9 cellular contexts compared by ENCODE assay signal in genomic region chr13:113275387-113275786, GRCh38. TPM values are rescaled to one million over a fixed set of nuclear protein-coding genes. Genes with fewer than 3 reads are reported as not detected.
DNase-seq lines count a peak whose midpoint lies in the region; ATAC-seq, FAIRE-seq and TF ChIP-seq lines count a peak whose summit lies in the region.
"Had no signal": no experiment of that assay in that cellular context is flagged by ENCODE, and none has a peak within 500 bp of the region (broad histone marks: within the 10 kb centered on the region; RNA-seq: fewer than 3 reads in every experiment).

No MANE protein-coding gene starts in this region.

- FAIRE-seq in GM12891 (lab: Jason Lieb, UNC) = no peak

- H4K20me1 ChIP-seq in HCT116 (ENCODE audit: insufficient read depth) = no peaks in the 10 kb centered on the region

- in situ Hi-C loops in astrocyte of the cerebellum (cut with HindIII; ENCODE audit: low sequenced_read_pairs) = no loop called here

- no peaks in the 10 kb centered on the region for H3K79me2 ChIP-seq in HCT116 (ENCODE audit: insufficient read depth, low read length)

- RAD21 ChIA-PET in HCT116 (lab: Charles Lee; ENCODE audit: low non-redundant PET in 1 of 2, low total read pairs in 2 of 2, uncharacterized antibody in 2 of 2, unreplicated experiment in 2 of 2) = no interaction called here

- peak overlapping the region; percentile 45 for H2AFZ ChIP-seq in HCT116 (ENCODE audit: low read depth, low read length, poor library complexity, severe bottlenecking)

- ATAC-seq in HCT116 = peak; percentile 96
- ATAC-seq in stimulated activated naive CD8-positive, alpha-beta T cell treated with anti-CD3 and anti-CD28 coated beads, Interleukin-15, Interleukin-2, amounts not matched to agents 100 U/mL and 50 U/mL, for 24 hours = peak; percentile 78
- ATAC-seq in activated CD4-positive, CD25-positive, alpha-beta regulatory T cell treated with anti-CD3 and anti-CD28 coated beads, Interleukin-2, amount 50 U/mL, for 24 hours = no peak

- no TSS peak for BruUV-seq in HCT116 (replicated peaks; lab: Mats Ljungman, UMichigan)

- POLR2A ChIA-PET in HCT116 (lab: Charles Lee) = no interaction called here

- H3K9ac ChIP-seq in HCT116 (ENCODE audit: low read length) = no peak overlapping the region

- H3K4me1 ChIP-seq in HCT116 (ENCODE audit: control insufficient read depth in 1 of 2, insufficient read depth in 2 of 2, low read length in 2 of 2) = peaks cover 0 to 11% of the 10 kb centered on the region in 2 experiments; a peak in 2 of 4 replicates

- H3K27ac ChIP-seq in HCT116 (ENCODE audit: low read depth, low read length) = no peak overlapping the region
- H3K27ac ChIP-seq: SK-N-MC had no signal

- intact Hi-C loops in HCT116 (cut with micrococcal nuclease) = loop anchor here (1.0 to 2.0 kb wide), 3 partner anchors 97 to 174 kb away; no protein-coding TSS in a partner anchor

- peaks cover 0 to 7% of the 10 kb centered on the region in 2 experiments; a peak in 1 of 4 replicates for H3K9me3 ChIP-seq in HCT116 (ENCODE audit: control insufficient read depth in 1 of 2, insufficient read depth in 1 of 2, low read depth in 1 of 2, low read length in 2 of 2)

- TF ChIP-seq CTCF in HCT116 (IDR thresholded peaks at IDR 0.05 in 2 of 3, conservative IDR thresholded peaks at IDR 0.05 in 1 of 3; ENCODE audit: borderline replicate concordance in 1 of 3, insufficient read depth in 1 of 3, low read depth in 2 of 3, low read length in 2 of 3) (peak; percentile 66 to 81 (median 70); a peak in 5 of 6 replicates), astrocyte of the cerebellum (IDR thresholded peaks at IDR 0.05; ENCODE audit: low read depth, low read length, missing control alignments) (peak; percentile 71)

- H3K9me2 ChIP-seq in HCT116 (ENCODE audit: insufficient read depth) = no peaks in the 10 kb centered on the region

- TF ChIP-seq RAD21 in HCT116 (IDR thresholded peaks at IDR 0.05; ENCODE audit: low read depth) = peak; percentile 76

- DNase-seq in COLO829 (ENCODE audit: low spot score) (peak; percentile 58), HCT116 (ENCODE audit: low read depth, low spot score) (peak; percentile 59), OCI-M1 (lab: John Stamatoyannopoulos, UW) (peak; percentile 87), astrocyte of the cerebellum (ENCODE audit: low read depth) (peak; percentile 40), kidney glomerular epithelial cell (lab: John Stamatoyannopoulos, UW) (peak; percentile 69), GM12891 (ENCODE audit: insufficient read length, low spot score) (no peak)
- peak; percentile 32 for DNase-seq in stimulated activated naive CD8-positive, alpha-beta T cell treated with anti-CD3 and anti-CD28 coated beads, Interleukin-15, Interleukin-2, amounts not matched to agents 100 U/mL and 50 U/mL, for 24 hours

- H3K4me3 ChIP-seq in HCT116 (replicated peaks in 1 of 2; ENCODE audit: low read depth in 1 of 2, low read length in 2 of 2) (no peak overlapping the region), astrocyte of the cerebellum (ENCODE audit: low read depth, low read length) (no peak overlapping the region)
- H3K4me3 ChIP-seq: SK-N-MC had no signal

- peak overlapping the region; percentile 28; the same call in 1 of the 2 replicates for H3K4me2 ChIP-seq in HCT116 (ENCODE audit: low read length)

- no peak for TF ChIP-seq POLR2A in HCT116 (IDR thresholded peaks at IDR 0.05; ENCODE audit: borderline replicate concordance, extremely low read depth, insufficient read depth, insufficient read length)
- no peak for TF ChIP-seq POLR2A in GM12891 (IDR thresholded peaks at IDR 0.05; ENCODE audit: low read depth, low read length)

- CTCF ChIA-PET in HCT116 (lab: Charles Lee) = no interaction called here

- H3K27me3 ChIP-seq in HCT116 (ENCODE audit: insufficient read depth, low read length) = no peaks in the 10 kb centered on the region

- H3K36me3 ChIP-seq in HCT116 (ENCODE audit: control insufficient read depth in 1 of 2, insufficient read depth in 2 of 2, low read length in 2 of 2) = no peaks in the 10 kb centered on the region

TF ChIP-seq in HCT116, 20 proteins besides CTCF, POLR2A, EP300 and RAD21:
- TF ChIP-seq JUND (IDR thresholded peaks at IDR 0.05) (peak; percentile 53; the same call in 1 of the 2 replicates), ZBTB33 (IDR thresholded peaks at IDR 0.05; ENCODE audit: extremely low read depth, insufficient replicate concordance, low read length) (no peak), EGR1 (IDR thresholded peaks at IDR 0.05; ENCODE audit: low read depth) (no peak), CEBPB (IDR thresholded peaks at IDR 0.05; ENCODE audit: low read depth) (no peak), ATF3 (IDR thresholded peaks at IDR 0.05) (no peak), ELF1 (IDR thresholded peaks at IDR 0.05; ENCODE audit: borderline replicate concordance, low read depth) (no peak), YY1 (IDR thresholded peaks at IDR 0.05; ENCODE audit: extremely low read depth, insufficient replicate concordance, low read depth, low read length) (peak; percentile 58), FOSL1 (IDR thresholded peaks at IDR 0.05; ENCODE audit: low read depth) (peak; percentile 54), TCF7L2 (IDR thresholded peaks at IDR 0.05; ENCODE audit: borderline replicate concordance, extremely low read depth, insufficient read depth, insufficient read length) (peak; percentile 47), CBX3 (IDR thresholded peaks at IDR 0.05; ENCODE audit: low read depth) (no peak), EZH2 (IDR thresholded peaks at IDR 0.05) (no peak)

TF ChIP-seq in GM12891, 5 proteins besides CTCF, POLR2A, EP300 and RAD21:
- no peak for TF ChIP-seq POLR2AphosphoS5 (IDR thresholded peaks at IDR 0.05; ENCODE audit: low read depth, low read length)
- no peak for TF ChIP-seq TAF1 (IDR thresholded peaks at IDR 0.05; ENCODE audit: low read depth, low read length)
- no peak for TF ChIP-seq PAX5 (IDR thresholded peaks at IDR 0.05; ENCODE audit: insufficient read depth, low read length, severe bottlenecking)
- no peak for TF ChIP-seq SPI1 (IDR thresholded peaks at IDR 0.05; ENCODE audit: low read depth, low read length)
- TF ChIP-seq POU2F2 (IDR thresholded peaks at IDR 0.05; ENCODE audit: low read depth, low read length) = no peak

RNA-seq across cellular contexts. Expression of gene LAMP1, which starts 21.7 kb away (rescaled TPM):
- 158 TPM for total RNA-seq in HCT116 (2021; ENCODE audit: unreplicated experiment)
- 131 and 133 TPM in 2 replicates for polyA plus RNA-seq in HCT116 (2012)
- polyA plus RNA-seq in GM12891 (2012; ENCODE audit: low read depth, missing spikeins) = 47.7 TPM

Comparison
In these comparisons a context has a peak if more than half of its experiments do, and no peak if none do; other contexts are left out.
1. ATAC-seq: peak in HCT116 (single experiment) and stimulated activated naive CD8-positive, alpha-beta T cell treated with anti-CD3 and anti-CD28 coated beads, Interleukin-15, Interleukin-2, amounts not matched to agents 100 U/mL and 50 U/mL, for 24 hours (single experiment); none in activated CD4-positive, CD25-positive, alpha-beta regulatory T cell treated with anti-CD3 and anti-CD28 coated beads, Interleukin-2, amount 50 U/mL, for 24 hours (0 of 2).